In genomic region chr9:131372609-131372978, GRCh38 we compare ENCODE assay signal across 8 cellular contexts. TPM values are rescaled to one million over a fixed set of nuclear protein-coding genes. Genes with fewer than 3 reads are reported as not detected.
DNase-seq lines count a peak whose midpoint lies in the region; ATAC-seq and TF ChIP-seq lines count a peak whose summit lies in the region.
"Not testable (repeated sequence)": the region's sequence is repeated elsewhere in the genome, so short reads cannot be mapped to it uniquely, and the experiment has no call there.

No MANE protein-coding gene starts in this region.

- peaks cover 14% of the 10 kb centered on the region for H3K4me1 Mint-ChIP-seq in CD14-positive monocyte
- peaks cover 14% of the 10 kb centered on the region for H3K4me1 Mint-ChIP-seq in activated naive CD8-positive, alpha-beta T cell (ENCODE audit: low read depth)
- peaks cover 11 to 14% of the 10 kb centered on the region in 2 donors for H3K4me1 Mint-ChIP-seq in effector memory CD8-positive, alpha-beta T cell (ENCODE audit: low read depth in 2 of 2)

- not testable (repeated sequence) for H3K23ac ChIP-seq in IMR-90 (ENCODE audit: low read depth, low read length)

- POLR2A ChIA-PET in IMR-90 (lab: Charles Lee; ENCODE audit: unreplicated experiment), result interaction anchor here (0.6 kb wide), 1 partner anchor 11 kb away, joined by 3 read pairs; no protein-coding TSS in a partner anchor

- H3K4me3 Mint-ChIP-seq in CD14-positive monocyte, result peak overlapping the region; percentile 89 to 97
- H3K4me3 Mint-ChIP-seq in activated naive CD8-positive, alpha-beta T cell, result peak overlapping the region; percentile 95
- H3K4me3 Mint-ChIP-seq in effector memory CD8-positive, alpha-beta T cell, result peak overlapping the region; percentile 84 to 94

- not testable (repeated sequence) for H2BK20ac ChIP-seq in IMR-90 (ENCODE audit: low read depth, low read length)

- not testable (repeated sequence) for H2AK9ac ChIP-seq in IMR-90 (replicated peaks; ENCODE audit: low read depth, low read length, poor library complexity)

- not testable (repeated sequence) for H2AK5ac ChIP-seq in IMR-90 (ENCODE audit: low read depth, low read length)

- H3K4me2 ChIP-seq in IMR-90 (ENCODE audit: low read depth, low read length), result peak overlapping the region; percentile 85
- H3K4me2 ChIP-seq in neural cell (ENCODE audit: low read length), result peak overlapping the region; percentile 79

- not testable (repeated sequence) for DNase-seq in CD14-positive monocyte (ENCODE audit: low spot score); IMR-90; SK-N-MC (ENCODE audit: low read depth, low spot score); effector memory CD8-positive, alpha-beta T cell

- TF ChIP-seq RAD21 in IMR-90 (IDR thresholded peaks at IDR 0.05; ENCODE audit: low read length); neural cell (conservative IDR thresholded peaks at IDR 0.05): not testable (repeated sequence)

- H3K4me3 ChIP-seq in IMR-90 (ENCODE audit: insufficient read depth, low read depth, low read length), result peak overlapping the region; percentile 65
- H3K4me3 ChIP-seq in SK-N-MC, result peak overlapping the region; percentile 86
- peak overlapping the region; percentile 56 for H3K4me3 ChIP-seq in iPS-18c (ENCODE audit: insufficient read depth, low read depth, low read length)
- H3K4me3 ChIP-seq in neural cell (ENCODE audit: low read length), result peak overlapping the region; percentile 71
- peak overlapping the region; percentile 72 to 90 for H3K4me3 ChIP-seq in stomach smooth muscle (ENCODE audit: low read length in 2 of 2)

- not testable (repeated sequence) for H3K79me2 ChIP-seq in neural cell (replicated peaks; ENCODE audit: insufficient read depth, low read length)

- peak overlapping the region; percentile 51; the same call in 1 of the 2 replicates for H3K14ac ChIP-seq in IMR-90 (replicated peaks; ENCODE audit: low read depth, low read length)

- H3K27ac Mint-ChIP-seq in CD14-positive monocyte, result peak overlapping the region; percentile 89 to 98 (median 97)
- peak overlapping the region; percentile 96 for H3K27ac Mint-ChIP-seq in activated naive CD8-positive, alpha-beta T cell
- peak overlapping the region; percentile 96 to 98 for H3K27ac Mint-ChIP-seq in effector memory CD8-positive, alpha-beta T cell

- H3K9me3 ChIP-seq in IMR-90 (ENCODE audit: control insufficient read depth, insufficient read depth, low read length); SK-N-MC (ENCODE audit: low read depth, low read length); iPS-18c (ENCODE audit: control insufficient read depth, insufficient read depth, low read length); neural cell (ENCODE audit: low read length); stomach smooth muscle (ENCODE audit: control insufficient read depth in 2 of 2, low read length in 2 of 2): not testable (repeated sequence)

- not testable (repeated sequence) for H2BK5ac ChIP-seq in IMR-90 (ENCODE audit: low read depth, low read length, poor library complexity, severe bottlenecking)

- CTCF ChIA-PET in IMR-90 (lab: Yijun Ruan, JAX), result not testable (repeated sequence)

- not testable (repeated sequence) for H3K36me3 ChIP-seq in IMR-90 (ENCODE audit: control insufficient read depth, insufficient read depth, low read length); SK-N-MC (ENCODE audit: insufficient read depth, low read length); neural cell (ENCODE audit: insufficient read depth, low read length); stomach smooth muscle (ENCODE audit: control insufficient read depth in 2 of 2, insufficient read depth in 2 of 2, low read length in 2 of 2)

- H4K8ac ChIP-seq in IMR-90 (ENCODE audit: low read depth in 2 of 2, low read length in 2 of 2), result peak overlapping the region; percentile 50 to 84; a peak in 2 of 4 replicates

- not testable (repeated sequence) for ATAC-seq in IMR-90 (ENCODE audit: low read depth); effector memory CD8-positive, alpha-beta T cell (replicated peaks)

- H3K36me3 Mint-ChIP-seq in CD14-positive monocyte; activated naive CD8-positive, alpha-beta T cell; effector memory CD8-positive, alpha-beta T cell (ENCODE audit: insufficient read depth): not testable (repeated sequence)

- TF ChIP-seq POLR2A in IMR-90 (IDR thresholded peaks at IDR 0.05; ENCODE audit: low read depth, low read length), result not testable (repeated sequence)

- H3F3A ChIP-seq in neural cell (ENCODE audit: insufficient read depth, low read length, poor library complexity, severe bottlenecking), result not testable (repeated sequence)

- peak overlapping the region; percentile 68; the same call in 1 of the 2 replicates for H3K9ac ChIP-seq in IMR-90 (ENCODE audit: low read depth, low read length)
- peak overlapping the region; percentile 86 for H3K9ac ChIP-seq in SK-N-MC (ENCODE audit: insufficient read length)
- peak overlapping the region; percentile 75 for H3K9ac ChIP-seq in neural cell (ENCODE audit: low read length)
- H3K9ac ChIP-seq in stomach smooth muscle (ENCODE audit: low read length in 2 of 2), result peak overlapping the region; percentile 86 to 89

- TF ChIP-seq EP300 in neural cell (conservative IDR thresholded peaks at IDR 0.05; ENCODE audit: poor library complexity, severe bottlenecking), result not testable (repeated sequence)

- not testable (repeated sequence) for H3K9me3 Mint-ChIP-seq in CD14-positive monocyte; activated naive CD8-positive, alpha-beta T cell (ENCODE audit: low read depth); effector memory CD8-positive, alpha-beta T cell

- 4% methylated on average over 4 of the region's 17 CpGs; no CpG with 5 or more reads in 1 of the 2 experiments for WGBS in IMR-90 (ENCODE audit: extremely low coverage in 2 of 2, insufficient read length in 1 of 2), 2 experiments

- dilution Hi-C loops in IMR-90 (cut with HindIII; ENCODE audit: low sequenced_read_pairs, unreplicated experiment), result not testable (repeated sequence)

- not testable (repeated sequence) for H3K18ac ChIP-seq in IMR-90 (ENCODE audit: low read depth, low read length)

- BruUV-seq in IMR-90 (replicated peaks; lab: Mats Ljungman, UMichigan), result not testable (repeated sequence)

- H2BK15ac ChIP-seq in IMR-90 (ENCODE audit: low read depth, low read length), result not testable (repeated sequence)

- peak overlapping the region; percentile 96 for H2AFZ ChIP-seq in IMR-90 (replicated peaks; ENCODE audit: low read length, poor library complexity)
- not testable (repeated sequence) for H2AFZ ChIP-seq in neural cell (ENCODE audit: low read depth, low read length)

- not testable (repeated sequence) for H3K9me2 ChIP-seq in neural cell (ENCODE audit: insufficient read depth, low read length)

- not testable (repeated sequence) for H3K27me3 ChIP-seq in IMR-90 (ENCODE audit: control insufficient read depth, insufficient read depth, low read length); neural cell (ENCODE audit: insufficient read depth, low read depth, low read length); stomach smooth muscle (ENCODE audit: control insufficient read depth in 1 of 2, insufficient read depth in 2 of 2, low read length in 2 of 2)

- intact Hi-C loops in CD14-positive monocyte (cut with micrococcal nuclease), result loop anchor here in 1 of 2 donors (2.0 kb wide), 1 partner anchor 22 kb away; the partner anchor contains the start of gene PRRC2B
- intact Hi-C loops in IMR-90 (cut with micrococcal nuclease), result not testable (repeated sequence)

- not testable (repeated sequence) for H3K9me1 ChIP-seq in IMR-90 (ENCODE audit: insufficient read depth, low read length)

- H3K27me3 Mint-ChIP-seq in CD14-positive monocyte (ENCODE audit: low read depth in 3 of 3); activated naive CD8-positive, alpha-beta T cell; effector memory CD8-positive, alpha-beta T cell: not testable (repeated sequence)

- H3K4me1 ChIP-seq in IMR-90 (ENCODE audit: control insufficient read depth, insufficient read depth, low read length); stomach smooth muscle (ENCODE audit: control insufficient read depth, insufficient read depth, low read length): not testable (repeated sequence)

- TF ChIP-seq CTCF in CD14-positive monocyte (IDR thresholded peaks at IDR 0.05); IMR-90 (conservative IDR thresholded peaks at IDR 0.05; ENCODE audit: low read depth, low read length); neural cell (IDR thresholded peaks at IDR 0.05; ENCODE audit: poor library complexity, severe bottlenecking): not testable (repeated sequence)

- not testable (repeated sequence) for H2BK120ac ChIP-seq in IMR-90 (ENCODE audit: low read depth, low read length)

- not testable (repeated sequence) for H3K56ac ChIP-seq in IMR-90 (ENCODE audit: extremely low read depth, insufficient read depth, low read length)

- not testable (repeated sequence) for H4K91ac ChIP-seq in IMR-90 (ENCODE audit: insufficient read depth, low read depth, low read length)

- peak overlapping the region; percentile 25 for H4K5ac ChIP-seq in IMR-90 (ENCODE audit: low read depth, low read length)

- H3K27ac ChIP-seq in IMR-90 (ENCODE audit: insufficient read depth, low read length) (peak overlapping the region; percentile 70; the same call in 1 of the 2 replicates), neural cell (ENCODE audit: low read length) (peak overlapping the region; percentile 80), stomach smooth muscle (ENCODE audit: low read length) (peak overlapping the region; percentile 85)
- not testable (repeated sequence) for H3K27ac ChIP-seq in SK-N-MC

- H3K4ac ChIP-seq in IMR-90 (ENCODE audit: low read depth, low read length), result not testable (repeated sequence)

- H3K79me1 ChIP-seq in IMR-90 (ENCODE audit: low read depth in 1 of 2, low read length in 2 of 2), result not testable (repeated sequence)

- in situ Hi-C loops in IMR-90 (cut with MboI; ENCODE audit: low sequenced_read_pairs), result not testable (repeated sequence)

- H4K20me1 ChIP-seq in IMR-90 (ENCODE audit: insufficient read depth, low read length); neural cell (ENCODE audit: insufficient read depth): not testable (repeated sequence)

RNA-seq across cellular contexts. Expression of gene PRRC2B, which starts 21.3 kb away (rescaled TPM):
- polyA plus RNA-seq in CD14-positive monocyte (1 to 10 TPM; 2.8 to 8.6 TPM), IMR-90 (2012; rRNA removed) (39.1 and 46.5 TPM in 2 replicates), neural cell (89.5 and 108 TPM in 2 replicates)
- total RNA-seq in IMR-90 (2012; rRNA removed), result 19.4 and 22.2 TPM in 2 replicates
- 26.8 and 31.7 TPM in 2 replicates for polyA plus RNA-seq in IMR-90 (2012; cell fraction: cytosol; rRNA removed)
- polyA plus RNA-seq in IMR-90 (2012; cell fraction: nucleus; rRNA removed; ENCODE audit: low replicate concordance), result 111 and 118 TPM in 2 replicates
- 272 and 284 TPM in 2 replicates for polyA minus RNA-seq in neural cell
